In the genomic region with DNA sequence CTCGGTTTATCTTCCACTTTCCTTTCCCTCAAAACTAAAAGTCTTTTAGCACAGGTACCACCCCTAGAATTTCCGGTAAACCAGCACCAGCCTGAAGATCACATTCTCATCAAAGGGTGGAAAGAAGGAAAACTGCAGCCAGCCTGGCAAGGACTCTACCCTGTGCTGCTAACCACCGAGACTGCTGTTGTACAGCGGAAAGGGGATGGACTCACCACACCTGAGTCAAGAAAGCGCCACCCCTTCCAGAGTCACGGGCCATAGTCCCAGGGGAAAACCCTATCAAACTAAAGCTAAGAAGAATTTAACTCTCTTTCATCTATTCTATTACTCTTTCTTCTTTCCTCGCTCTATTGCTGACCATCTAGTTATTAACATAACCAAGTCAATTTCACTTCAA, we compare ENCODE assay signal across 8 cellular contexts. TPM values are rescaled to one million over a fixed set of nuclear protein-coding genes. Genes with fewer than 3 reads are reported as not detected.
"Had no signal": no experiment of that assay in that cellular context is flagged by ENCODE, and none has a peak within 500 bp of the region (broad histone marks: within the 10 kb centered on the region; RNA-seq: fewer than 3 reads in every experiment).

No MANE protein-coding gene starts in this region.

RNA-seq across cellular contexts. Expression of a gene that starts 3.1 kb away (rescaled TPM):
- total RNA-seq: LHCN-M2, MCF 10A, OCI-LY7, PC-9, Right ventricle myocardium inferior, RPMI7951, SJCRH30, SK-MEL-5 had no signal

RNA-seq across cellular contexts. Expression of a gene that starts 24.6 kb away (rescaled TPM):
- total RNA-seq: LHCN-M2, MCF 10A, OCI-LY7, PC-9, Right ventricle myocardium inferior, RPMI7951, SJCRH30, SK-MEL-5 had no signal

RNA-seq across cellular contexts. Expression of a gene that starts 38.6 kb away (rescaled TPM):
- total RNA-seq: LHCN-M2, MCF 10A, OCI-LY7, PC-9, Right ventricle myocardium inferior, RPMI7951, SJCRH30, SK-MEL-5 had no signal
